In the genomic region with DNA sequence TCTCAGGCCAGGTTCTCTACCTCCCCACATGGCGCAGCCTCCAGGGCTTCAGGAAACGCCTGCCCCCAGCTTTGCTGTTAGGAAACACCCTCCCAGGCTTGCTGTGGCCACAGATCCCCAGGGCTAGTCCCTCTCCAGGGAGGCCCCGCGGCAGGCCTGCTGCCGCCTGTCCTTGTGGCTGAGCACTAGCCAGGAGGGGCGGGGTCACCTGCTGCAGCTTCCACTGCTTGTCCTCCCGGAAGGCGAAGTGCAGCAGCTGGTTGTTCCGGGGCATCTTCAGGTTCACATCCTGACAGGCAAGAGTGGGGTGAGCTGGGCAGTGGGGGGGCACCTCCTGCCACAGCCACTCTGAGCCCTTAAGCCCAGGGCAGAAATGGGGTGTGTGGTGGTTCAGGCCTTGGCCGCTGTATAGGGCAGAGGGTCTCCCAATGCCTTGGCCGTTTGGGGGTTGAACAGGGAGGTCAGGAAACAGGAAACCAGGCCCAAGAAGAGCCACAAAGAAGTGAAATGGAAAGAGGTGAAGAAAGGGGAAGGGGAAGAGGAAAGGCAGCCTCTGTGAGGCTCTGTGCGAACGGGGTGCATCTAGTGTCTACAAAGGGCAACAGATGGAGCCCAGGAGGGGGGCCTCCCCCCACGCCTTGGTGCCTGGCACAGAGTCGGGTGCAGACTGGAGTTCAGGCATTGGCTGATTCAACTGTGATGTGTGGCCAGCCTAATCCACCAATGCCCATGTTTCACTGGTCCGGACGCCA, we compare ENCODE assay signal across 8 cellular contexts.
DNase-seq lines count a peak whose midpoint lies in the region; ATAC-seq lines count a peak whose summit lies in the region.

No MANE protein-coding gene starts in this region.

- peaks cover 4% of the 10 kb centered on the region for H3K36me3 Mint-ChIP-seq in central memory CD8-positive, alpha-beta T cell (ENCODE audit: insufficient read depth)

- H3K27me3 ChIP-seq in muscle layer of duodenum (ENCODE audit: low read depth, low read length): no peaks in the 10 kb centered on the region

- no peaks in the 10 kb centered on the region for H3K9me3 ChIP-seq in muscle layer of duodenum (ENCODE audit: control insufficient read depth in 1 of 2, low read length in 2 of 2)

- peaks cover 7 to 57% of the 10 kb centered on the region in 2 donors for H3K36me3 ChIP-seq in muscle layer of duodenum (ENCODE audit: control insufficient read depth in 1 of 2, insufficient read depth in 2 of 2, low read length in 2 of 2)

- H3K4me1 ChIP-seq in muscle layer of duodenum (ENCODE audit: control insufficient read depth in 1 of 2, insufficient read depth in 2 of 2, low read length in 2 of 2): peaks cover 0 to 40% of the 10 kb centered on the region in 2 donors

- H3K9me3 Mint-ChIP-seq in central memory CD8-positive, alpha-beta T cell: no peaks in the 10 kb centered on the region

- ATAC-seq in central memory CD8-positive, alpha-beta T cell (replicated peaks; ENCODE audit: extremely low read depth, poor library complexity, severe bottlenecking): no peak
- ATAC-seq in GM18868 (IDR thresholded peaks at IDR 0.05; ENCODE audit: unreplicated experiment): no peak

- no peak overlapping the region for H3K27ac ChIP-seq in muscle layer of duodenum (ENCODE audit: low read length)

- H3K4me3 Mint-ChIP-seq in central memory CD8-positive, alpha-beta T cell: peak overlapping the region; percentile 59

- H3K4me1 Mint-ChIP-seq in central memory CD8-positive, alpha-beta T cell: peaks cover 12% of the 10 kb centered on the region

- H3K27ac Mint-ChIP-seq in central memory CD8-positive, alpha-beta T cell (ENCODE audit: low read depth): no peak overlapping the region

- DNase-seq in GF-D8 (lab: John Stamatoyannopoulos, UW) (peak; percentile 95), NCI-H1694 treated with DMSO at 0.1 percent for 48 hours (lab: John Stamatoyannopoulos, UW) (peak; percentile 35), DMS114 treated with DMSO at 0.1 percent for 48 hours (lab: John Stamatoyannopoulos, UW; ENCODE audit: unreplicated experiment) (no peak), hepatic stellate cell (ENCODE audit: low spot score) (no peak), foreskin melanocyte (no peak)
- no peak for DNase-seq in central memory CD8-positive, alpha-beta T cell (ENCODE audit: low spot score in 2 of 2)

- peak overlapping the region; percentile 21 to 24 for H3K4me3 ChIP-seq in muscle layer of duodenum (ENCODE audit: low read depth in 1 of 2, low read length in 2 of 2)

- H3K27me3 Mint-ChIP-seq in central memory CD8-positive, alpha-beta T cell: no peaks in the 10 kb centered on the region

Comparison
In these comparisons a context has a peak if more than half of its experiments do, and no peak if none do; other contexts are left out.
1. DNase-seq: peak in GF-D8 (single experiment) and NCI-H1694 treated with DMSO at 0.1 percent for 48 hours (single experiment); none in central memory CD8-positive, alpha-beta T cell (0 of 2), DMS114 treated with DMSO at 0.1 percent for 48 hours (single experiment), hepatic stellate cell (single experiment) and foreskin melanocyte (single experiment).